2 cellular contexts compared by ENCODE assay signal in the genomic region with DNA sequence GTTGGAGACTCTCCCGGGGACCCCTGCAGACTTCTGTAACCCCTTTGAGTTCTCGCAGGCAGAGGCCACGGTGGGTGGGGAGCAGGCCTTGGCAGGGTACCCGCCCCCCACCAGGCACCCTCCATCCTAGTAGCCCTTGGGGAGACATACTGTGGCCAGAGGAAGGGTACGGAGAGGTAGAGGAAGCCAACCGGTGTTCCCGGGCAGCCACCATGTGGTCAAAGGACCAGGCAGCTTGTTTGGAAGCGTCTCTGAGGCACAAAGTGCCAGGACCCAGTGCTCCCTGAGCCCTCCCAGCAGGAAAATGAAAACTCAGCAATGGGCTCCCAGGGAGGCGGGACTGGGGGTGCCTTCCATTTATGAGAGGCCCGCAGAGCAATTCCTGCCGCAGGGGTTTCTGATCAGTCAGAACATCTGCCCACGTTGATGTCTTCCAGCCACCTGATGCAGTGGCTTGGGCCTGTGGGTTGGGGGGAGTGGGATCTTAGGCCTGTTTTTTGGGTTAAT.
TF ChIP-seq lines count a peak whose summit lies in the region.

No MANE protein-coding gene starts in this region.

TF ChIP-seq in GM23338, 12 proteins besides CTCF, POLR2A, EP300 and RAD21 (continued from another document):
- TF ChIP-seq EZH2 (IDR thresholded peaks at IDR 0.05; ENCODE audit: low read depth, unreplicated experiment) (no peak), CREB1 (CRISPR knock-in tag; IDR thresholded peaks at IDR 0.05; ENCODE audit: low read depth) (no peak), POLR2AphosphoS5 (IDR thresholded peaks at IDR 0.05; ENCODE audit: low read depth) (no peak), ZNF331 (CRISPR knock-in tag; IDR thresholded peaks at IDR 0.05; ENCODE audit: low read depth) (no peak), EZH2phosphoT487 (IDR thresholded peaks at IDR 0.05; ENCODE audit: unreplicated experiment) (no peak)
- TF ChIP-seq, protein P1, sequence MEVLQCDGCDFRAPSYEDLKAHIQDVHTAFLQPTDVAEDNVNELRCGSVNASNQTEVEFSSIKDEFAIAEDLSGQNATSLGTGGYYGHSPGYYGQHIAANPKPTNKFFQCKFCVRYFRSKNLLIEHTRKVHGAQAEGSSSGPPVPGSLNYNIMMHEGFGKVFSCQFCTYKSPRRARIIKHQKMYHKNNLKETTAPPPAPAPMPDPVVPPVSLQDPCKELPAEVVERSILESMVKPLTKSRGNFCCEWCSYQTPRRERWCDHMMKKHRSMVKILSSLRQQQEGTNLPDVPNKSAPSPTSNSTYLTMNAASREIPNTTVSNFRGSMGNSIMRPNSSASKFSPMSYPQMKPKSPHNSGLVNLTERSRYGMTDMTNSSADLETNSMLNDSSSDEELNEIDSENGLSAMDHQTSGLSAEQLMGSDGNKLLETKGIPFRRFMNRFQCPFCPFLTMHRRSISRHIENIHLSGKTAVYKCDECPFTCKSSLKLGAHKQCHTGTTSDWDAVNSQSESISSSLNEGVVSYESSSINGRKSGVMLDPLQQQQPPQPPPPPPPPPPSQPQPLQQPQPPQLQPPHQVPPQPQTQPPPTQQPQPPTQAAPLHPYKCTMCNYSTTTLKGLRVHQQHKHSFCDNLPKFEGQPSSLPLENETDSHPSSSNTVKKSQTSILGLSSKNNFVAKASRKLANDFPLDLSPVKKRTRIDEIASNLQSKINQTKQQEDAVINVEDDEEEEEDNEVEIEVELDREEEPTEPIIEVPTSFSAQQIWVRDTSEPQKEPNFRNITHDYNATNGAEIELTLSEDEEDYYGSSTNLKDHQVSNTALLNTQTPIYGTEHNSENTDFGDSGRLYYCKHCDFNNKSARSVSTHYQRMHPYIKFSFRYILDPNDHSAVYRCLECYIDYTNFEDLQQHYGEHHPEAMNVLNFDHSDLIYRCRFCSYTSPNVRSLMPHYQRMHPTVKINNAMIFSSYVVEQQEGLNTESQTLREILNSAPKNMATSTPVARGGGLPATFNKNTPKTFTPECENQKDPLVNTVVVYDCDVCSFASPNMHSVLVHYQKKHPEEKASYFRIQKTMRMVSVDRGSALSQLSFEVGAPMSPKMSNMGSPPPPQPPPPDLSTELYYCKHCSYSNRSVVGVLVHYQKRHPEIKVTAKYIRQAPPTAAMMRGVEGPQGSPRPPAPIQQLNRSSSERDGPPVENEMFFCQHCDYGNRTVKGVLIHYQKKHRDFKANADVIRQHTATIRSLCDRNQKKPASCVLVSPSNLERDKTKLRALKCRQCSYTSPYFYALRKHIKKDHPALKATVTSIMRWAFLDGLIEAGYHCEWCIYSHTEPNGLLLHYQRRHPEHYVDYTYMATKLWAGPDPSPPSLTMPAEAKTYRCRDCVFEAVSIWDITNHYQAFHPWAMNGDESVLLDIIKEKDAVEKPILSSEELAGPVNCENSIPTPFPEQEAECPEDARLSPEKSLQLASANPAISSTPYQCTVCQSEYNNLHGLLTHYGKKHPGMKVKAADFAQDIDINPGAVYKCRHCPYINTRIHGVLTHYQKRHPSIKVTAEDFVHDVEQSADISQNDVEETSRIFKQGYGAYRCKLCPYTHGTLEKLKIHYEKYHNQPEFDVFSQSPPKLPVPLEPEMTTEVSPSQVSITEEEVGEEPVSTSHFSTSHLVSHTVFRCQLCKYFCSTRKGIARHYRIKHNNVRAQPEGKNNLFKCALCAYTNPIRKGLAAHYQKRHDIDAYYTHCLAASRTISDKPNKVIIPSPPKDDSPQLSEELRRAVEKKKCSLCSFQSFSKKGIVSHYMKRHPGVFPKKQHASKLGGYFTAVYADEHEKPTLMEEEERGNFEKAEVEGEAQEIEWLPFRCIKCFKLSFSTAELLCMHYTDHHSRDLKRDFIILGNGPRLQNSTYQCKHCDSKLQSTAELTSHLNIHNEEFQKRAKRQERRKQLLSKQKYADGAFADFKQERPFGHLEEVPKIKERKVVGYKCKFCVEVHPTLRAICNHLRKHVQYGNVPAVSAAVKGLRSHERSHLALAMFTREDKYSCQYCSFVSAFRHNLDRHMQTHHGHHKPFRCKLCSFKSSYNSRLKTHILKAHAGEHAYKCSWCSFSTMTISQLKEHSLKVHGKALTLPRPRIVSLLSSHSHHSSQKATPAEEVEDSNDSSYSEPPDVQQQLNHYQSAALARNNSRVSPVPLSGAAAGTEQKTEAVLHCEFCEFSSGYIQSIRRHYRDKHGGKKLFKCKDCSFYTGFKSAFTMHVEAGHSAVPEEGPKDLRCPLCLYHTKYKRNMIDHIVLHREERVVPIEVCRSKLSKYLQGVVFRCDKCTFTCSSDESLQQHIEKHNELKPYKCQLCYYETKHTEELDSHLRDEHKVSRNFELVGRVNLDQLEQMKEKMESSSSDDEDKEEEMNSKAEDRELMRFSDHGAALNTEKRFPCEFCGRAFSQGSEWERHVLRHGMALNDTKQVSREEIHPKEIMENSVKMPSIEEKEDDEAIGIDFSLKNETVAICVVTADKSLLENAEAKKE (CRISPR knock-in tag; IDR thresholded peaks at IDR 0.05), result no peak
- TF ChIP-seq, protein P2, sequence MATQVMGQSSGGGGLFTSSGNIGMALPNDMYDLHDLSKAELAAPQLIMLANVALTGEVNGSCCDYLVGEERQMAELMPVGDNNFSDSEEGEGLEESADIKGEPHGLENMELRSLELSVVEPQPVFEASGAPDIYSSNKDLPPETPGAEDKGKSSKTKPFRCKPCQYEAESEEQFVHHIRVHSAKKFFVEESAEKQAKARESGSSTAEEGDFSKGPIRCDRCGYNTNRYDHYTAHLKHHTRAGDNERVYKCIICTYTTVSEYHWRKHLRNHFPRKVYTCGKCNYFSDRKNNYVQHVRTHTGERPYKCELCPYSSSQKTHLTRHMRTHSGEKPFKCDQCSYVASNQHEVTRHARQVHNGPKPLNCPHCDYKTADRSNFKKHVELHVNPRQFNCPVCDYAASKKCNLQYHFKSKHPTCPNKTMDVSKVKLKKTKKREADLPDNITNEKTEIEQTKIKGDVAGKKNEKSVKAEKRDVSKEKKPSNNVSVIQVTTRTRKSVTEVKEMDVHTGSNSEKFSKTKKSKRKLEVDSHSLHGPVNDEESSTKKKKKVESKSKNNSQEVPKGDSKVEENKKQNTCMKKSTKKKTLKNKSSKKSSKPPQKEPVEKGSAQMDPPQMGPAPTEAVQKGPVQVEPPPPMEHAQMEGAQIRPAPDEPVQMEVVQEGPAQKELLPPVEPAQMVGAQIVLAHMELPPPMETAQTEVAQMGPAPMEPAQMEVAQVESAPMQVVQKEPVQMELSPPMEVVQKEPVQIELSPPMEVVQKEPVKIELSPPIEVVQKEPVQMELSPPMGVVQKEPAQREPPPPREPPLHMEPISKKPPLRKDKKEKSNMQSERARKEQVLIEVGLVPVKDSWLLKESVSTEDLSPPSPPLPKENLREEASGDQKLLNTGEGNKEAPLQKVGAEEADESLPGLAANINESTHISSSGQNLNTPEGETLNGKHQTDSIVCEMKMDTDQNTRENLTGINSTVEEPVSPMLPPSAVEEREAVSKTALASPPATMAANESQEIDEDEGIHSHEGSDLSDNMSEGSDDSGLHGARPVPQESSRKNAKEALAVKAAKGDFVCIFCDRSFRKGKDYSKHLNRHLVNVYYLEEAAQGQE (IDR thresholded peaks at IDR 0.05; ENCODE audit: unreplicated experiment), result no peak
- TF ChIP-seq, protein P3, sequence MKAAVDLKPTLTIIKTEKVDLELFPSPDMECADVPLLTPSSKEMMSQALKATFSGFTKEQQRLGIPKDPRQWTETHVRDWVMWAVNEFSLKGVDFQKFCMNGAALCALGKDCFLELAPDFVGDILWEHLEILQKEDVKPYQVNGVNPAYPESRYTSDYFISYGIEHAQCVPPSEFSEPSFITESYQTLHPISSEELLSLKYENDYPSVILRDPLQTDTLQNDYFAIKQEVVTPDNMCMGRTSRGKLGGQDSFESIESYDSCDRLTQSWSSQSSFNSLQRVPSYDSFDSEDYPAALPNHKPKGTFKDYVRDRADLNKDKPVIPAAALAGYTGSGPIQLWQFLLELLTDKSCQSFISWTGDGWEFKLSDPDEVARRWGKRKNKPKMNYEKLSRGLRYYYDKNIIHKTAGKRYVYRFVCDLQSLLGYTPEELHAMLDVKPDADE (IDR thresholded peaks at IDR 0.05), result no peak

TF ChIP-seq in endothelial cell of umbilical vein, 7 proteins besides CTCF, POLR2A, EP300 and RAD21 (continued from another document):
- TF ChIP-seq POLR2AphosphoS5 (IDR thresholded peaks at IDR 0.05; ENCODE audit: insufficient read depth, low read depth, low read length), result no peak
